In genomic region chr11:67588899-67589406, GRCh38 we compare ENCODE assay signal across 10 cellular contexts. TPM values are rescaled to one million over a fixed set of nuclear protein-coding genes. Genes with fewer than 3 reads are reported as not detected.
A peak's percentile ranks its signal among the peaks of the same experiment; 100 is the strongest.
DNase-seq lines count a peak whose midpoint lies in the region; ATAC-seq, FAIRE-seq and TF ChIP-seq lines count a peak whose summit lies in the region.
"Not testable (repeated sequence)": the region's sequence is repeated elsewhere in the genome, so short reads cannot be mapped to it uniquely, and the experiment has no call there.
"Had no signal": no experiment of that assay in that cellular context is flagged by ENCODE, and none has a peak within 500 bp of the region (broad histone marks: within the 10 kb centered on the region; RNA-seq: fewer than 3 reads in every experiment).

No MANE protein-coding gene starts in this region.

- H3K4me3 Mint-ChIP-seq in CD14-positive monocyte; activated naive CD4-positive, alpha-beta T cell treated with anti-CD3 and anti-CD28 coated beads, Interleukin-2, amount 50 U/mL, for 24 hours; stimulated activated memory B cell treated with anti-CD40 and anti-IgM and Interleukin-4, amounts not matched to agents 10 μg/mL and 1 μg/mL and 100 μg/mL, for 72 hours: not testable (repeated sequence)

- H3K4me3 ChIP-seq in SU-DHL-6 (ENCODE audit: insufficient read depth, low read length, poor library complexity, severe bottlenecking); H1 (ENCODE audit: extremely low read depth in 1 of 4, insufficient read depth in 2 of 4, low read depth in 3 of 4, low read length in 4 of 4): not testable (repeated sequence)

- H3F3A ChIP-seq in SU-DHL-6 (ENCODE audit: insufficient read depth), result peaks cover 54% of the 10 kb centered on the region

- H3K36me3 ChIP-seq in SU-DHL-6 (ENCODE audit: low read length), result not testable (repeated sequence)
- H3K36me3 ChIP-seq in H1 (ENCODE audit: control insufficient read depth in 2 of 4, insufficient read depth in 4 of 4, low read length in 3 of 4), result peaks cover 6 to 34% (median 21%) of the 10 kb centered on the region in 4 experiments; a peak in 6 of 8 replicates

- not testable (repeated sequence) for H4K20me1 ChIP-seq in SU-DHL-6 (ENCODE audit: low read depth, low read length); H1 (replicated peaks in 1 of 2; ENCODE audit: control insufficient read depth in 1 of 2, insufficient read depth in 2 of 2, low read length in 2 of 2)

- CTCF ChIA-PET in H1 (lab: Charles Lee; ENCODE audit: partially characterized antibody), result interaction anchor here (0.9 kb wide), 1 partner anchor 25 kb away, joined by 3 read pairs; no protein-coding TSS in a partner anchor

- H3K23ac ChIP-seq in H1 (ENCODE audit: insufficient read length), result not testable (repeated sequence)

- H2BK20ac ChIP-seq in H1 (ENCODE audit: low read length), result not testable (repeated sequence)

- DNase-seq in CD14-positive monocyte (ENCODE audit: low spot score); GM12891 (ENCODE audit: insufficient read length, low spot score); H1 (ENCODE audit: low read depth in 1 of 2, low spot score in 2 of 2): not testable (repeated sequence)
- peak; percentile 31 for DNase-seq in KBM-7

- not testable (repeated sequence) for H3K9ac ChIP-seq in SU-DHL-6 (ENCODE audit: low read length); H1 (replicated peaks in 1 of 4; ENCODE audit: extremely low read depth in 1 of 4, low read depth in 3 of 4, low read length in 3 of 4)

- H2BK5ac ChIP-seq in H1 (ENCODE audit: low read depth, low read length), result not testable (repeated sequence)

- H4K5ac ChIP-seq in H1 (ENCODE audit: insufficient read length, low read depth, low read length), result not testable (repeated sequence)

- FAIRE-seq in GM12891 (lab: Jason Lieb, UNC), result peak; percentile 74
- not testable (repeated sequence) for FAIRE-seq in H1 (lab: Jason Lieb, UNC)

- in situ Hi-C loops in KBM-7 (cut with MboI; ENCODE audit: low pct_unique_long_range_greater_than_20kb, low sequenced_read_pairs), result not testable (repeated sequence)

- not testable (repeated sequence) for H3K56ac ChIP-seq in H1 (replicated peaks; ENCODE audit: insufficient read length, low read depth, low read length)

- not testable (repeated sequence) for H3K27me3 Mint-ChIP-seq in CD14-positive monocyte (ENCODE audit: low read depth in 3 of 3); activated naive CD4-positive, alpha-beta T cell treated with anti-CD3 and anti-CD28 coated beads, Interleukin-2, amount 50 U/mL, for 24 hours; stimulated activated memory B cell treated with anti-CD40 and anti-IgM and Interleukin-4, amounts not matched to agents 10 μg/mL and 1 μg/mL and 100 μg/mL, for 72 hours

- not testable (repeated sequence) for H3K79me1 ChIP-seq in H1 (ENCODE audit: low read depth, low read length)

- not testable (repeated sequence) for H3K14ac ChIP-seq in H1 (ENCODE audit: insufficient read length)

- not testable (repeated sequence) for H2BK15ac ChIP-seq in H1 (ENCODE audit: low read length)

- peaks cover 58% of the 10 kb centered on the region for H3K4me1 Mint-ChIP-seq in CD14-positive monocyte
- H3K4me1 Mint-ChIP-seq in activated naive CD4-positive, alpha-beta T cell treated with anti-CD3 and anti-CD28 coated beads, Interleukin-2, amount 50 U/mL, for 24 hours, result peaks cover 14% of the 10 kb centered on the region
- H3K4me1 Mint-ChIP-seq in stimulated activated memory B cell treated with anti-CD40 and anti-IgM and Interleukin-4, amounts not matched to agents 10 μg/mL and 1 μg/mL and 100 μg/mL, for 72 hours, result peaks cover 55% of the 10 kb centered on the region

- not testable (repeated sequence) for H3K18ac ChIP-seq in H1 (ENCODE audit: extremely low read depth, low read length)

- peaks cover 42 to 45% of the 10 kb centered on the region in 2 donors for H3K36me3 Mint-ChIP-seq in CD14-positive monocyte
- peaks cover 10% of the 10 kb centered on the region for H3K36me3 Mint-ChIP-seq in activated naive CD4-positive, alpha-beta T cell treated with anti-CD3 and anti-CD28 coated beads, Interleukin-2, amount 50 U/mL, for 24 hours
- H3K36me3 Mint-ChIP-seq in stimulated activated memory B cell treated with anti-CD40 and anti-IgM and Interleukin-4, amounts not matched to agents 10 μg/mL and 1 μg/mL and 100 μg/mL, for 72 hours, result peaks cover 30% of the 10 kb centered on the region

- not testable (repeated sequence) for H3K23me2 ChIP-seq in H1 (ENCODE audit: low read depth, low read length)

- POLR2A ChIA-PET in H1 (lab: Charles Lee; ENCODE audit: partially characterized antibody), result interaction anchor here (1.0 to 6.7 kb wide), 4 partner anchors 12 to 25 kb away, joined by 3 to 64 read pairs (median 8); partner anchors contain the start of gene NDUFV1

- 84% methylated on average over 11 of the region's 11 CpGs; no CpG with 5 or more reads in 1 of the 2 experiments for WGBS in H1 (ENCODE audit: extremely low coverage in 1 of 2, insufficient coverage in 1 of 2, insufficient read length in 1 of 2, insufficient replicate concordance in 2 of 2, low coverage in 1 of 2, low lambda C conversion rate in 2 of 2, missing lambda C conversion rate in 1 of 2), 2 experiments

- H2BK12ac ChIP-seq in H1 (ENCODE audit: low read depth, low read length), result not testable (repeated sequence)

- H3K4ac ChIP-seq in H1 (replicated peaks; ENCODE audit: insufficient read length, low read depth, low read length), result not testable (repeated sequence)

- peaks cover 0 to 23% (median 14%) of the 10 kb centered on the region in 4 experiments; a peak in 6 of 7 replicates for H3K4me1 ChIP-seq in H1 (replicated peaks in 1 of 4; ENCODE audit: control insufficient read depth in 3 of 4, insufficient read depth in 4 of 4, low read length in 3 of 4)

- H2BK120ac ChIP-seq in H1 (replicated peaks; ENCODE audit: low read depth, low read length), result not testable (repeated sequence)

- not testable (repeated sequence) for TF ChIP-seq CTCF in CD14-positive monocyte (IDR thresholded peaks at IDR 0.05); SU-DHL-6 (IDR thresholded peaks at IDR 0.05; ENCODE audit: insufficient read depth, low read length, poor library complexity, severe bottlenecking); H1 (IDR thresholded peaks at IDR 0.05; ENCODE audit: control extremely low read depth in 1 of 3, insufficient read depth in 1 of 3, low read depth in 1 of 3, low read length in 3 of 3)

- peaks cover 0 to 13% (median 3%) of the 10 kb centered on the region in 7 donors for H3K9me3 Mint-ChIP-seq in CD14-positive monocyte
- H3K9me3 Mint-ChIP-seq in activated naive CD4-positive, alpha-beta T cell treated with anti-CD3 and anti-CD28 coated beads, Interleukin-2, amount 50 U/mL, for 24 hours; stimulated activated memory B cell treated with anti-CD40 and anti-IgM and Interleukin-4, amounts not matched to agents 10 μg/mL and 1 μg/mL and 100 μg/mL, for 72 hours: not testable (repeated sequence)

- ATAC-seq in stimulated activated memory B cell treated with anti-CD40 and anti-IgM and Interleukin-4, amounts not matched to agents 10 μg/mL and 1 μg/mL and 100 μg/mL, for 72 hours, result not testable (repeated sequence)

- TF ChIP-seq EP300 in H1 (IDR thresholded peaks at IDR 0.05; ENCODE audit: borderline replicate concordance in 1 of 2, low read depth in 2 of 2, low read length in 2 of 2), result not testable (repeated sequence)

- peak overlapping the region in 4 of 7 donors; percentile 35 to 65 (median 45) for H3K27ac Mint-ChIP-seq in CD14-positive monocyte
- peak overlapping the region; percentile 46 for H3K27ac Mint-ChIP-seq in activated naive CD4-positive, alpha-beta T cell treated with anti-CD3 and anti-CD28 coated beads, Interleukin-2, amount 50 U/mL, for 24 hours
- peak overlapping the region; percentile 98 for H3K27ac Mint-ChIP-seq in stimulated activated memory B cell treated with anti-CD40 and anti-IgM and Interleukin-4, amounts not matched to agents 10 μg/mL and 1 μg/mL and 100 μg/mL, for 72 hours

- intact Hi-C loops in CD14-positive monocyte (cut with micrococcal nuclease), result not testable (repeated sequence)

- H3K27me3 ChIP-seq in SU-DHL-6 (ENCODE audit: low read length); H1 (replicated peaks in 1 of 4; ENCODE audit: control insufficient read depth in 3 of 4, extremely low read depth in 1 of 4, insufficient read depth in 3 of 4, low read length in 3 of 4): not testable (repeated sequence)

- H3K79me2 ChIP-seq in SU-DHL-6 (ENCODE audit: insufficient read depth, low read length), result not testable (repeated sequence)
- H3K79me2 ChIP-seq in H1 (ENCODE audit: control insufficient read depth in 1 of 2, insufficient read depth in 2 of 2, low read length in 2 of 2), result peaks cover 0 to 22% of the 10 kb centered on the region in 2 experiments; a peak in 2 of 4 replicates

- H3K27ac ChIP-seq in SU-DHL-6 (ENCODE audit: low read depth, low read length), result peak overlapping the region; percentile 93; the same call in 1 of the 2 replicates
- not testable (repeated sequence) for H3K27ac ChIP-seq in H1 (ENCODE audit: low read depth, low read length)

- H3K9me3 ChIP-seq in SU-DHL-6 (ENCODE audit: insufficient read depth, low read length); H1 (ENCODE audit: insufficient read depth in 2 of 2, low read depth in 1 of 2, low read length in 1 of 2): not testable (repeated sequence)

- H2AK5ac ChIP-seq in H1 (ENCODE audit: low read depth, low read length), result not testable (repeated sequence)

- H3K9me2 ChIP-seq in SU-DHL-6 (replicated peaks; ENCODE audit: insufficient read depth, low read length), result not testable (repeated sequence)

- not testable (repeated sequence) for H4K8ac ChIP-seq in H1 (ENCODE audit: extremely low read depth, insufficient read depth, low read length)

- not testable (repeated sequence) for H2AFZ ChIP-seq in SU-DHL-6 (ENCODE audit: low read depth, low read length, severe bottlenecking); H1 (ENCODE audit: low read length)

- not testable (repeated sequence) for H4K91ac ChIP-seq in H1 (replicated peaks; ENCODE audit: insufficient read length, low read length)

- TF ChIP-seq POLR2A in GM12891 (IDR thresholded peaks at IDR 0.05; ENCODE audit: low read depth, low read length) (0 out of 2 replicates have a peak, but pooled peaks have one; percentile 20), H1 (IDR thresholded peaks at IDR 0.05; ENCODE audit: control extremely low read depth in 1 of 2, low read depth in 2 of 2, low read length in 2 of 2) (peak in 1 of 2 experiments; percentile 46; a peak in 1 of 3 replicates)

- H3K4me2 ChIP-seq in SU-DHL-6 (ENCODE audit: low read depth, low read length, poor library complexity, severe bottlenecking); H1 (ENCODE audit: insufficient read depth in 1 of 2, low read depth in 2 of 2, low read length in 2 of 2): not testable (repeated sequence)

- not testable (repeated sequence) for TF ChIP-seq RAD21 in H1 (IDR thresholded peaks at IDR 0.05 in 1 of 2, conservative IDR thresholded peaks at IDR 0.05 in 1 of 2; ENCODE audit: low read depth in 2 of 2, low read length in 2 of 2)

RNA-seq across cellular contexts. Expression of gene GSTP1, which starts 5.3 kb away (rescaled TPM):
- polyA plus RNA-seq in CD14-positive monocyte (1,000 to 10,000 TPM; 1,250 to 1,483 TPM), H1 (2011; rRNA removed) (3,329 and 3,697 TPM in 2 replicates)
- 813 TPM for polyA plus RNA-seq in GM12891 (2012; ENCODE audit: low read depth, missing spikeins)
- total RNA-seq in H1 (2021; fragmentation: NEBNext Ultra II Directional; extraction: Animal tissue kit (Norgen Biotek cat#: 25700)), result 1,454 and 1,516 TPM in 2 replicates
- polyA plus RNA-seq in H1 (2011; cell fraction: cytosol; rRNA removed), result 2,378 TPM
- 2,569 TPM for polyA plus RNA-seq in H1 (2011; cell fraction: nucleus; rRNA removed)
- 1,993 to 2,737 TPM (median 2,451 TPM) in 4 replicates for polyA plus RNA-seq in H1 (2012, experiment 1 of 2)
- polyA plus RNA-seq in H1 (2012, experiment 2 of 2), result 3,069 TPM
- polyA plus RNA-seq in H1 (2013, experiment 1 of 2), result 1,370 TPM
- polyA plus RNA-seq in H1 (2013, experiment 2 of 2), result 1,386 TPM
- polyA minus RNA-seq in H1 (2011; rRNA and poly(A)+ RNA removed), result 842 and 1,024 TPM in 2 replicates
- polyA minus RNA-seq in H1 (2011; cell fraction: cytosol; rRNA and poly(A)+ RNA removed), result 714 TPM
- polyA minus RNA-seq in H1 (2011; cell fraction: nucleus; rRNA and poly(A)+ RNA removed), result 749 TPM

RNA-seq across cellular contexts. Expression of gene NDUFV1, which starts 17.8 kb away (rescaled TPM):
- 10 to 100 TPM; 71.6 to 72.1 TPM for polyA plus RNA-seq in CD14-positive monocyte
- 214 TPM for polyA plus RNA-seq in GM12891 (2012; ENCODE audit: low read depth, missing spikeins)
- total RNA-seq in H1 (2021; fragmentation: NEBNext Ultra II Directional; extraction: Animal tissue kit (Norgen Biotek cat#: 25700)), result 131 TPM in 2 replicates
- 125 and 192 TPM in 2 replicates for polyA plus RNA-seq in H1 (2011; rRNA removed)
- polyA plus RNA-seq in H1 (2011; cell fraction: cytosol; rRNA removed), result 152 TPM
- 304 TPM for polyA plus RNA-seq in H1 (2011; cell fraction: nucleus; rRNA removed)
- 89.8 to 192 TPM (median 174 TPM) in 4 replicates for polyA plus RNA-seq in H1 (2012, experiment 1 of 2)
- polyA plus RNA-seq in H1 (2012, experiment 2 of 2), result 101 TPM
- polyA plus RNA-seq in H1 (2013, experiment 1 of 2), result 72.0 TPM
- 62.7 TPM for polyA plus RNA-seq in H1 (2013, experiment 2 of 2)
- polyA minus RNA-seq in H1 (2011; rRNA and poly(A)+ RNA removed), result 60.2 and 75.0 TPM in 2 replicates
- 98.5 TPM for polyA minus RNA-seq in H1 (2011; cell fraction: cytosol; rRNA and poly(A)+ RNA removed)
- polyA minus RNA-seq in H1 (2011; cell fraction: nucleus; rRNA and poly(A)+ RNA removed), result 80.7 TPM

RNA-seq across cellular contexts. Expression of gene NUDT8, which starts 40.8 kb away (rescaled TPM):
- polyA plus RNA-seq in CD14-positive monocyte, result 1 to 10 TPM; 1.3 to 1.4 TPM
- polyA plus RNA-seq in GM12891 (2012; ENCODE audit: low read depth, missing spikeins), result 5.8 TPM
- total RNA-seq in H1 (2021; fragmentation: NEBNext Ultra II Directional; extraction: Animal tissue kit (Norgen Biotek cat#: 25700)), result 8.3 and 8.9 TPM in 2 replicates
- 7.2 and 11.0 TPM in 2 replicates for polyA plus RNA-seq in H1 (2011; rRNA removed)
- polyA plus RNA-seq in H1 (2011; cell fraction: cytosol; rRNA removed), result 6.0 TPM
- 11.8 TPM for polyA plus RNA-seq in H1 (2011; cell fraction: nucleus; rRNA removed)
- 4.1 to 12.0 TPM (median 10.6 TPM) in 4 replicates for polyA plus RNA-seq in H1 (2012, experiment 1 of 2)
- 8.1 TPM for polyA plus RNA-seq in H1 (2012, experiment 2 of 2)
- polyA plus RNA-seq in H1 (2013, experiment 1 of 2), result 4.7 TPM
- polyA plus RNA-seq in H1 (2013, experiment 2 of 2), result 4.5 TPM
- polyA minus RNA-seq in H1 (2011; rRNA and poly(A)+ RNA removed), result 1.5 and 1.6 TPM in 2 replicates
- polyA minus RNA-seq in H1 (2011; cell fraction: cytosol; rRNA and poly(A)+ RNA removed), result 2.3 TPM
- polyA minus RNA-seq in H1 (2011; cell fraction: nucleus; rRNA and poly(A)+ RNA removed), result 6.0 TPM

RNA-seq across cellular contexts. Expression of gene TBX10, which starts 50.6 kb away (rescaled TPM):
- polyA plus RNA-seq in CD14-positive monocyte, result not detected
- not detected for polyA plus RNA-seq in GM12891 (2012; ENCODE audit: low read depth, missing spikeins)
- not detected in 2 replicates for total RNA-seq in H1 (2021; fragmentation: NEBNext Ultra II Directional; extraction: Animal tissue kit (Norgen Biotek cat#: 25700))
- 0.09 and 0.17 TPM in 2 replicates for polyA plus RNA-seq in H1 (2011; rRNA removed)
- polyA plus RNA-seq in H1 (2011; cell fraction: cytosol; rRNA removed), result not detected
- not detected for polyA plus RNA-seq in H1 (2011; cell fraction: nucleus; rRNA removed)
- 0.34 to 0.86 TPM (median 0.56 TPM) in 4 replicates for polyA plus RNA-seq in H1 (2012, experiment 1 of 2)
- polyA plus RNA-seq in H1 (2012, experiment 2 of 2), result 0.25 TPM
- 0.10 TPM for polyA plus RNA-seq in H1 (2013, experiment 1 of 2)
- polyA plus RNA-seq in H1 (2013, experiment 2 of 2), result 0.07 TPM
- polyA minus RNA-seq in H1 (2011; rRNA and poly(A)+ RNA removed), result 0.16 TPM in 1 of 2 replicates, not detected in the other
- polyA minus RNA-seq in H1 (2011; cell fraction: cytosol; rRNA and poly(A)+ RNA removed), result not detected
- polyA minus RNA-seq in H1 (2011; cell fraction: nucleus; rRNA and poly(A)+ RNA removed), result not detected
- total RNA-seq: CD4-positive, alpha-beta T cell; GM23248; H9 had no signal
- polyA plus RNA-seq: GM23248 had no signal

Comparison
In these comparisons a context has a peak if more than half of its experiments do, and no peak if none do; other contexts are left out.
1. H3K27ac Mint-ChIP-seq: peak in every context shown above with its lines; median percentile 98 in stimulated activated memory B cell treated with anti-CD40 and anti-IgM and Interleukin-4, amounts not matched to agents 10 μg/mL and 1 μg/mL and 100 μg/mL, for 72 hours; 46 in activated naive CD4-positive, alpha-beta T cell treated with anti-CD3 and anti-CD28 coated beads, Interleukin-2, amount 50 U/mL, for 24 hours; 45 in CD14-positive monocyte.